ENCODE assay signal across 23 cellular contexts in the genomic region with DNA sequence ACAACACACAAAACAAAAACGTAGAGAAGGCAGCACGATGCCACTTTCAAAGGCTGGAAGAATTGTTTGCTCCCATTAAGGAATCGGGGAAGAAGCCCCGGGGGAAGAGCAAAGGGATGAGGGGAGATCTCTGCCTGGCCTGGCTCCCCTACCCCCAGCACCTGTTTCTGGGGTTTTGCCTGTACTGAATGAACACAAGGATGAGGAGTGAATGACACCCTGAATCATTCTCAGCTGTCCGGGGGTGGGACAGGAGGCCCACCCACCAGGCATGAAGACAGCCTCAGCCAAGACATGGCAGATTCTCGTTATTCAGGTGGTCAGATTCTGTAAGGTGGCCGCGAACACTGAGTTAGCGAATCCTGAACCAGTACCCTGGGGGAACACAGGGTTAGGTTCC. TPM values are rescaled to one million over a fixed set of nuclear protein-coding genes. Genes with fewer than 3 reads are reported as not detected.
DNase-seq lines count a peak whose midpoint lies in the region; ATAC-seq, FAIRE-seq and TF ChIP-seq lines count a peak whose summit lies in the region.
"Had no signal": no experiment of that assay in that cellular context is flagged by ENCODE, and none has a peak within 500 bp of the region (broad histone marks: within the 10 kb centered on the region; RNA-seq: fewer than 3 reads in every experiment).

No MANE protein-coding gene starts in this region.

- H3K4me1 ChIP-seq in K562 (replicated peaks in 1 of 2; ENCODE audit: control insufficient read depth in 2 of 2, insufficient read depth in 2 of 2, low read length in 2 of 2) (peaks cover 0 to 15% of the 10 kb centered on the region in 2 experiments; a peak in 3 of 5 replicates), keratinocyte (ENCODE audit: control insufficient read depth, extremely low read depth, insufficient read depth, low read length) (no peaks in the 10 kb centered on the region), testis (peaks cover 34% of the 10 kb centered on the region)
- H3K4me1 ChIP-seq: Caco-2, SJSA1 had no signal

- H3K4me3 ChIP-seq in K562 (no peak overlapping the region), keratinocyte (ENCODE audit: control insufficient read depth in 2 of 3, extremely low read depth in 1 of 3, insufficient read depth in 2 of 3, low read depth in 1 of 3, low read length in 3 of 3) (no peak overlapping the region), testis (no peak overlapping the region)
- H3K4me3 ChIP-seq: GM23338, SJSA1 had no signal

- FAIRE-seq in K562 (lab: Jason Lieb, UNC) (peak; percentile 23), keratinocyte (lab: Jason Lieb, UNC) (peak; percentile 34)
- FAIRE-seq: RCC 7860 had no signal

- in situ Hi-C loops in K562 (cut with MboI) = no loop called here

- intact Hi-C loops in K562 (cut with micrococcal nuclease) = no loop called here
- intact Hi-C loops in posterior vena cava (cut with DNase I) = no loop called here
- intact Hi-C loops in testis (cut with DNase I; ENCODE audit: low total_unique reads) = no loop called here

- 81% methylated on average over 8 of the region's 9 CpGs for WGBS in K562 (ENCODE audit: insufficient coverage, low coverage, missing lambda C conversion rate)
- WGBS in testis, 2 donors = 77 to 82% methylated on average over 9 of the region's 9 CpGs

- H2AFZ ChIP-seq in K562 (ENCODE audit: low read depth, low read length) = no peak overlapping the region
- no peak overlapping the region for H2AFZ ChIP-seq in keratinocyte (ENCODE audit: control insufficient read depth, low read length)
- H2AFZ ChIP-seq: GM23338 had no signal

- no peak for ATAC-seq in K562
- no peak for ATAC-seq in HG03354 (IDR thresholded peaks at IDR 0.05; ENCODE audit: poor library complexity, severe bottlenecking, unreplicated experiment)
- ATAC-seq: GM23338 had no signal

- H4K20me1 ChIP-seq in K562 (replicated peaks; ENCODE audit: control insufficient read depth, insufficient read depth, low read length) (0 out of 2 replicates have a peak, but pooled peaks cover 7% of the 10 kb centered on the region), keratinocyte (ENCODE audit: control insufficient read depth, extremely low read depth, insufficient read depth, low read length) (peaks cover 2% of the 10 kb centered on the region)

- CTCF ChIA-PET in K562 (lab: Yijun Ruan, JAX; ENCODE audit: low intra/inter-chr PET ratio) = no interaction called here

- H3K9ac ChIP-seq in K562 (ENCODE audit: insufficient read depth in 1 of 2, low read depth in 2 of 2, low read length in 2 of 2) = no peak overlapping the region; a peak in 1 of 4 replicates
- H3K9ac ChIP-seq in keratinocyte (ENCODE audit: control insufficient read depth, extremely low read depth, insufficient read depth, low read length) = no peak overlapping the region
- H3K9ac ChIP-seq: KMS-11 had no signal

- no peak for TF ChIP-seq EP300 in K562 (IDR thresholded peaks at IDR 0.05; ENCODE audit: low read length)

- H3K9me1 ChIP-seq in K562 (ENCODE audit: control insufficient read depth, insufficient read depth, low read length) (peaks cover 5% of the 10 kb centered on the region), keratinocyte (ENCODE audit: control insufficient read depth, extremely low read depth, insufficient read depth, low read length) (no peaks in the 10 kb centered on the region)

- TF ChIP-seq RAD21 in K562 (CRISPR knock-in tag; conservative IDR thresholded peaks at IDR 0.05 in 1 of 2, IDR thresholded peaks at IDR 0.05 in 1 of 2) = no peak

- H3K9me3 ChIP-seq in K562 (replicated peaks; ENCODE audit: control insufficient read depth, insufficient read depth, low read depth, low read length) (no peaks in the 10 kb centered on the region), keratinocyte (ENCODE audit: control insufficient read depth, low read depth, low read length) (no peaks in the 10 kb centered on the region), testis (no peaks in the 10 kb centered on the region)
- H3K9me3 ChIP-seq: Caco-2, SJSA1 had no signal

- H3K27me3 ChIP-seq in K562 (ENCODE audit: control insufficient read depth in 2 of 2, insufficient read depth in 2 of 2, low read length in 2 of 2) (no peaks in the 10 kb centered on the region), keratinocyte (ENCODE audit: control insufficient read depth, extremely low read depth, insufficient read depth, low read length) (no peaks in the 10 kb centered on the region), testis (no peaks in the 10 kb centered on the region)
- H3K27me3 ChIP-seq: SJSA1 had no signal

- H3K4me2 ChIP-seq in K562 (ENCODE audit: insufficient read depth, low read length) (no peak overlapping the region), keratinocyte (ENCODE audit: control insufficient read depth, extremely low read depth, insufficient read depth, low read depth, low read length) (no peak overlapping the region)
- H3K4me2 ChIP-seq: GM23338, KMS-11 had no signal

- H3K79me2 ChIP-seq in K562 (ENCODE audit: control insufficient read depth, insufficient read depth, low read length) (peaks cover 8% of the 10 kb centered on the region), keratinocyte (ENCODE audit: control insufficient read depth, insufficient read depth, low read length) (peaks cover 42% of the 10 kb centered on the region)

- POLR2A ChIA-PET in K562 (lab: Yijun Ruan, JAX) = interaction anchor here (0.6 to 1.5 kb wide), 2 partner anchors 12 to 662 kb away, joined by 3 to 4 read pairs; no protein-coding TSS in a partner anchor

- TF ChIP-seq POLR2A in K562 (conservative IDR thresholded peaks at IDR 0.05) = no peak
- no peak for TF ChIP-seq POLR2A in testis (IDR thresholded peaks at IDR 0.05)

- BruUV-seq in K562 (replicated peaks; lab: Mats Ljungman, UMichigan) = no TSS peak

- H3K27ac ChIP-seq in K562 (ENCODE audit: extremely low read depth, low read depth, low read length) (no peak overlapping the region), keratinocyte (ENCODE audit: control insufficient read depth, insufficient read depth, low read length) (no peak overlapping the region), testis (peak overlapping the region; percentile 18 to 47)
- H3K27ac ChIP-seq: KMS-11, SJSA1 had no signal

- H3K36me3 ChIP-seq in K562 (ENCODE audit: control insufficient read depth, insufficient read depth, low read length) (peaks cover 87% of the 10 kb centered on the region), keratinocyte (ENCODE audit: control insufficient read depth in 2 of 2, extremely low read depth in 1 of 2, insufficient read depth in 2 of 2, low read length in 2 of 2) (peaks cover 41 to 54% of the 10 kb centered on the region in 2 experiments), testis (ENCODE audit: low read depth, missing control alignments) (no peaks in the 10 kb centered on the region)

- DNase-seq in K562 (ENCODE audit: extremely low read depth in 1 of 4, low spot score in 3 of 4) (no peak), keratinocyte (ENCODE audit: low read depth, low spot score) (no peak), posterior vena cava (ENCODE audit: low spot score) (peak; percentile 5), testis (no peak), NCI-H2196 (lab: John Stamatoyannopoulos, UW; ENCODE audit: unreplicated experiment) (no peak), occipital lobe (lab: John Stamatoyannopoulos, UW) (no peak)
- DNase-seq: Caco-2; CD4-positive, CD25-positive, alpha-beta regulatory T cell; DMS 273 treated with DMSO at 0.1 percent for 48 hours; DMS79 treated with DMSO at 0.1 percent for 48 hours; HCEC 1CT; MV-4-11; NCI-H1694 treated with DMSO at 0.1 percent for 48 hours; NCI-H2081 treated with DMSO at 0.1 percent for 48 hours; NCI-H2171 treated with DMSO at 0.1 percent for 48 hours; NCI-H446; NCI-H526 treated with DMSO at 0.1 percent for 48 hours; OCI-M1 had no signal

- TF ChIP-seq CTCF in K562 (IDR thresholded peaks at IDR 0.05 in 2 of 3, conservative IDR thresholded peaks at IDR 0.05 in 1 of 3; ENCODE audit: insufficient read depth in 2 of 3, low read depth in 1 of 3, low read length in 3 of 3) (no peak), keratinocyte (optimal IDR thresholded peaks at IDR 0.05 in 1 of 3, IDR thresholded peaks at IDR 0.05 in 1 of 3, conservative IDR thresholded peaks at IDR 0.05 in 1 of 3; ENCODE audit: extremely low read depth in 1 of 3, insufficient read depth in 2 of 3, low read length in 3 of 3) (no peak), testis (IDR thresholded peaks at IDR 0.05) (no peak)

- dilution Hi-C loops in keratinocyte (cut with MboI; ENCODE audit: extremely low pct_ligation_motif_present, low sequenced_read_pairs) = no loop called here

RNA-seq across cellular contexts. Expression of a gene that starts 7.5 kb away (rescaled TPM):
- total RNA-seq in K562 (2011; cell fraction: chromatin; rRNA removed; ENCODE audit: low replicate concordance) = 150 and 367 TPM in 2 replicates
- total RNA-seq in K562 (2011; cell fraction: nucleolus; rRNA removed) = 181 and 203 TPM in 2 replicates
- 151 and 162 TPM in 2 replicates for total RNA-seq in K562 (2011; cell fraction: nucleoplasm; rRNA removed)
- 16.1 and 24.0 TPM in 2 replicates for total RNA-seq in K562 (2014; rRNA removed)
- 13.0 and 20.7 TPM in 2 replicates for total RNA-seq in K562 (2014; rRNA removed; fragmentation: Illumina TruSeq; extraction: Trizol)
- 35.8 and 36.6 TPM in 2 replicates for total RNA-seq in K562 (2015; rRNA removed; fragmentation: Illumina TruSeq; extraction: Trizol)
- 54.3 and 59.1 TPM in 2 replicates for total RNA-seq in K562 (2021)
- polyA plus RNA-seq in K562 (2011; rRNA removed) = 33.5 and 46.0 TPM in 2 replicates
- 29.6 and 41.6 TPM in 2 replicates for polyA plus RNA-seq in K562 (2011; cell fraction: cytosol; rRNA removed)
- polyA plus RNA-seq in K562 (2011; cell fraction: nucleus; rRNA removed) = 213 and 357 TPM in 2 replicates
- 42.8 and 54.1 TPM in 2 replicates for polyA plus RNA-seq in K562 (2012)
- polyA plus RNA-seq in K562 (2014; fragmentation: Illumina TruSeq; extraction: Trizol) = 33.7 and 37.5 TPM in 2 replicates
- polyA plus RNA-seq in K562 (2014; fragmentation: Nextera tagmentation; extraction: Ambion mirVana) = 1 to 10 TPM; 2.9 to 4.2 TPM
- polyA plus RNA-seq in K562 (2014; rRNA removed) = 43.7 and 51.0 TPM in 2 replicates
- 31.3 and 37.5 TPM in 2 replicates for polyA minus RNA-seq in K562 (2011; rRNA and poly(A)+ RNA removed)
- 31.0 and 44.1 TPM in 2 replicates for polyA minus RNA-seq in K562 (2011; cell fraction: cytosol; rRNA and poly(A)+ RNA removed)
- 77.8 and 93.6 TPM in 2 replicates for polyA minus RNA-seq in K562 (2011; cell fraction: nucleus; rRNA and poly(A)+ RNA removed)
- polyA plus RNA-seq in keratinocyte = 51.4 to 69.2 TPM (median 61.0 TPM) in 3 replicates
- polyA plus RNA-seq in keratinocyte (2011; ENCODE audit: low read depth) = 27.7 TPM
- polyA plus RNA-seq in keratinocyte (2011; cell fraction: cytosol; rRNA removed) = 36.2 and 57.0 TPM in 2 replicates
- 148 and 174 TPM in 2 replicates for polyA plus RNA-seq in keratinocyte (2011; cell fraction: nucleus; rRNA removed)
- 55.7 and 70.7 TPM in 2 replicates for polyA plus RNA-seq in keratinocyte (2012; ENCODE audit: low replicate concordance)
- 70.4 to 151 TPM (median 74.1 TPM) in 3 replicates for polyA minus RNA-seq in keratinocyte
- polyA minus RNA-seq in keratinocyte (2011; cell fraction: cytosol; rRNA and poly(A)+ RNA removed) = 80.6 TPM
- 92.4 and 101 TPM in 2 replicates for polyA minus RNA-seq in keratinocyte (2011; cell fraction: nucleus; rRNA and poly(A)+ RNA removed)
- 10 to 100 TPM; 85.0 to 90.5 TPM for total RNA-seq in posterior vena cava
- total RNA-seq in testis = 100 to 1,000 TPM; 122 to 134 TPM
- 76.1 TPM for polyA plus RNA-seq in testis (ENCODE audit: insufficient read depth, low read depth, low replicate concordance)
- total RNA-seq in occipital lobe = 23.9 TPM

RNA-seq across cellular contexts. Expression of a gene that starts 41.6 kb away (rescaled TPM):
- 168 and 262 TPM in 2 replicates for total RNA-seq in K562 (2011; cell fraction: chromatin; rRNA removed; ENCODE audit: low replicate concordance)
- total RNA-seq in K562 (2011; cell fraction: nucleolus; rRNA removed) = 113 and 114 TPM in 2 replicates
- total RNA-seq in K562 (2011; cell fraction: nucleoplasm; rRNA removed) = 118 and 124 TPM in 2 replicates
- total RNA-seq in K562 (2014; rRNA removed) (16.8 and 22.7 TPM in 2 replicates), K562 (2014; rRNA removed; fragmentation: Illumina TruSeq; extraction: Trizol) (7.2 and 9.7 TPM in 2 replicates), K562 (2015; rRNA removed; fragmentation: Illumina TruSeq; extraction: Trizol) (10.4 and 12.2 TPM in 2 replicates), K562 (2021) (18.4 and 20.7 TPM in 2 replicates), posterior vena cava (10 to 100 TPM; 17.3 to 20.1 TPM), testis (10 to 100 TPM; 58.7 to 61.4 TPM), occipital lobe (26.7 TPM)
- polyA plus RNA-seq in K562 (2011; rRNA removed) (25.6 and 35.4 TPM in 2 replicates), K562 (2014; fragmentation: Illumina TruSeq; extraction: Trizol) (18.0 and 18.5 TPM in 2 replicates), K562 (2014; fragmentation: Nextera tagmentation; extraction: Ambion mirVana) (1 to 10 TPM; 3.6 to 6.2 TPM), K562 (2014; rRNA removed) (39.0 and 42.7 TPM in 2 replicates), keratinocyte (12.3 to 19.9 TPM (median 14.9 TPM) in 3 replicates), testis (ENCODE audit: insufficient read depth, low read depth, low replicate concordance) (34.9 TPM)
- 18.4 and 20.1 TPM in 2 replicates for polyA plus RNA-seq in K562 (2011; cell fraction: cytosol; rRNA removed)
- 148 and 191 TPM in 2 replicates for polyA plus RNA-seq in K562 (2011; cell fraction: nucleus; rRNA removed)
- 18.9 and 21.4 TPM in 2 replicates for polyA plus RNA-seq in K562 (2012)
- 8.8 and 10.6 TPM in 2 replicates for polyA minus RNA-seq in K562 (2011; rRNA and poly(A)+ RNA removed)
- polyA minus RNA-seq in K562 (2011; cell fraction: cytosol; rRNA and poly(A)+ RNA removed) = 5.3 and 8.0 TPM in 2 replicates
- 21.1 and 26.9 TPM in 2 replicates for polyA minus RNA-seq in K562 (2011; cell fraction: nucleus; rRNA and poly(A)+ RNA removed)
- polyA plus RNA-seq in keratinocyte (2011; ENCODE audit: low read depth) = 10.0 TPM
- 5.1 and 5.7 TPM in 2 replicates for polyA plus RNA-seq in keratinocyte (2011; cell fraction: cytosol; rRNA removed)
- 97.9 and 116 TPM in 2 replicates for polyA plus RNA-seq in keratinocyte (2011; cell fraction: nucleus; rRNA removed)
- 10.0 and 27.9 TPM in 2 replicates for polyA plus RNA-seq in keratinocyte (2012; ENCODE audit: low replicate concordance)
- 7.6 to 12.9 TPM (median 12.3 TPM) in 3 replicates for polyA minus RNA-seq in keratinocyte
- polyA minus RNA-seq in keratinocyte (2011; cell fraction: cytosol; rRNA and poly(A)+ RNA removed) = 3.3 TPM
- polyA minus RNA-seq in keratinocyte (2011; cell fraction: nucleus; rRNA and poly(A)+ RNA removed) = 9.5 and 21.6 TPM in 2 replicates

Comparison
In these comparisons a context has a peak if more than half of its experiments do, and no peak if none do; other contexts are left out.
1. H3K27ac ChIP-seq: peak in testis (2 of 2); none in K562 (single experiment) and keratinocyte (single experiment).